In genomic region chr19:58183822-58184215, GRCh38 we compare ENCODE assay signal across 8 cellular contexts. TPM values are rescaled to one million over a fixed set of nuclear protein-coding genes. Genes with fewer than 3 reads are reported as not detected.
DNase-seq lines count a peak whose midpoint lies in the region; FAIRE-seq and TF ChIP-seq lines count a peak whose summit lies in the region.

No MANE protein-coding gene starts in this region.

- no peak for FAIRE-seq in frontal cortex (lab: Jason Lieb, UNC)

- CTCF ChIA-PET in HEK293T (lab: Yijun Ruan, JAX) = no interaction called here

- DNase-seq in NOMO-1 (lab: John Stamatoyannopoulos, UW; ENCODE audit: unreplicated experiment in 2 of 2) (peak; percentile 37 to 59), neuronal stem cell (ENCODE audit: low spot score) (no peak), AG08396 (ENCODE audit: low spot score) (no peak), HEK293T (ENCODE audit: extremely low spot score) (no peak), frontal cortex (ENCODE audit: low spot score in 2 of 2) (no peak)
- no peak for DNase-seq in effector memory CD4-positive, alpha-beta T cell
- DNase-seq in activated CD4-positive, CD25-positive, alpha-beta regulatory T cell treated with anti-CD3 and anti-CD28 coated beads, Interleukin-2, amount 50 U/mL, for 72 hours = no peak

- no CpG with 5 or more reads among the region's 13 CpGs for WGBS in neuronal stem cell (ENCODE audit: extremely low coverage in 2 of 2, insufficient read length in 2 of 2, insufficient replicate concordance in 1 of 2), 2 donors

- H3K27me3 ChIP-seq in DOHH2 (ENCODE audit: control insufficient read depth, low read length) = no peaks in the 10 kb centered on the region
- no peaks in the 10 kb centered on the region for H3K27me3 ChIP-seq in effector memory CD4-positive, alpha-beta T cell (replicated peaks; ENCODE audit: control insufficient read depth, insufficient read depth, low read length, poor library complexity, severe bottlenecking)
- no peaks in the 10 kb centered on the region for H3K27me3 ChIP-seq in neuronal stem cell (ENCODE audit: control insufficient read depth in 3 of 3, insufficient read depth in 3 of 3, low read depth in 1 of 3, low read length in 3 of 3)

- peak overlapping the region; percentile 88 for H3K4me3 ChIP-seq in DOHH2 (ENCODE audit: low read length)
- peak overlapping the region; percentile 88 for H3K4me3 ChIP-seq in effector memory CD4-positive, alpha-beta T cell (ENCODE audit: insufficient read depth, low read depth, low read length, poor library complexity, severe bottlenecking)
- H3K4me3 ChIP-seq in neuronal stem cell (ENCODE audit: low read length in 2 of 2) = peak overlapping the region; percentile 85 to 93

- H3K9me3 ChIP-seq in DOHH2 (ENCODE audit: control insufficient read depth, insufficient read depth, low read length) = peaks cover 62% of the 10 kb centered on the region
- H3K9me3 ChIP-seq in effector memory CD4-positive, alpha-beta T cell (ENCODE audit: control insufficient read depth, low read length) = peaks cover 40% of the 10 kb centered on the region
- peaks cover 44 to 80% of the 10 kb centered on the region in 2 donors for H3K9me3 ChIP-seq in neuronal stem cell (replicated peaks in 1 of 2; ENCODE audit: control insufficient read depth in 2 of 2, insufficient read depth in 1 of 2, low read depth in 1 of 2, low read length in 2 of 2)

- no peak overlapping the region for H4K91ac ChIP-seq in neuronal stem cell (ENCODE audit: low read depth, low read length, poor library complexity)

- no peak overlapping the region for H2BK15ac ChIP-seq in neuronal stem cell (ENCODE audit: low read length)

- POLR2A ChIA-PET in HEK293T (lab: Yijun Ruan, JAX) = interaction anchor here (0.9 to 1.8 kb wide), 8 partner anchors 9 to 360 kb away, joined by 3 to 10 read pairs (median 4); partner anchors contain the start of genes TRIM28, ZBTB45, ZNF544 and ZNF606

- H3K14ac ChIP-seq in neuronal stem cell (ENCODE audit: low read length) = peak overlapping the region; percentile 77

- H3K36me3 ChIP-seq in DOHH2 (ENCODE audit: control insufficient read depth, low read length) = peaks cover 41% of the 10 kb centered on the region
- H3K36me3 ChIP-seq in effector memory CD4-positive, alpha-beta T cell (ENCODE audit: control insufficient read depth, insufficient read depth, low read length) = peaks cover 30% of the 10 kb centered on the region
- H3K36me3 ChIP-seq in neuronal stem cell (replicated peaks in 1 of 2; ENCODE audit: control insufficient read depth in 2 of 2, insufficient read depth in 2 of 2, low read length in 2 of 2) = peaks cover 24 to 44% of the 10 kb centered on the region in 2 donors

- H2BK120ac ChIP-seq in neuronal stem cell (ENCODE audit: low read depth, low read length) = peak overlapping the region; percentile 88

- peak overlapping the region; percentile 97 for H3K23ac ChIP-seq in neuronal stem cell (ENCODE audit: low read depth, low read length, poor library complexity)

- peak overlapping the region; percentile 98 for H3K18ac ChIP-seq in neuronal stem cell (ENCODE audit: low read length)

- H3K4ac ChIP-seq in neuronal stem cell (ENCODE audit: low read length) = peak overlapping the region; percentile 78

- TF ChIP-seq CTCF in DOHH2 (IDR thresholded peaks at IDR 0.05; ENCODE audit: low read depth, low read length, poor library complexity, severe bottlenecking) = no peak

- H3F3A ChIP-seq in DOHH2 (ENCODE audit: control insufficient read depth, insufficient read depth) = no peaks in the 10 kb centered on the region

- peaks cover 14% of the 10 kb centered on the region for H3K4me1 ChIP-seq in DOHH2 (ENCODE audit: control insufficient read depth, low read length)
- no peaks in the 10 kb centered on the region for H3K4me1 ChIP-seq in effector memory CD4-positive, alpha-beta T cell (ENCODE audit: control insufficient read depth, insufficient read depth, low read length, poor library complexity, severe bottlenecking)
- H3K4me1 ChIP-seq in neuronal stem cell (ENCODE audit: control insufficient read depth in 2 of 2, insufficient read depth in 1 of 2, low read depth in 1 of 2, low read length in 2 of 2) = peaks cover 0 to 3% of the 10 kb centered on the region in 2 donors

- H2AFZ ChIP-seq in neuronal stem cell (ENCODE audit: low read length) = peak overlapping the region; percentile 95

- H4K8ac ChIP-seq in neuronal stem cell (ENCODE audit: low read depth, low read length) = no peak overlapping the region

- H3K9me2 ChIP-seq in DOHH2 (replicated peaks; ENCODE audit: control insufficient read depth, low read length) = no peaks in the 10 kb centered on the region

- peak overlapping the region; percentile 93 for H2AK5ac ChIP-seq in neuronal stem cell (ENCODE audit: low read depth, low read length)

- peak overlapping the region; percentile 91 for H2BK5ac ChIP-seq in neuronal stem cell (ENCODE audit: low read length)

- H2BK12ac ChIP-seq in neuronal stem cell (ENCODE audit: low read length) = no peak overlapping the region

- peaks cover 12% of the 10 kb centered on the region for H3K79me2 ChIP-seq in DOHH2 (ENCODE audit: control insufficient read depth, low read length)

- H4K20me1 ChIP-seq in DOHH2 (ENCODE audit: control insufficient read depth, insufficient read depth, low read depth, low read length) = no peaks in the 10 kb centered on the region

- H3K27ac ChIP-seq in DOHH2 (ENCODE audit: low read depth, low read length) (peak overlapping the region; percentile 81), neuronal stem cell (replicated peaks; ENCODE audit: low read length) (no peak overlapping the region)
- peak overlapping the region; percentile 95 for H3K27ac ChIP-seq in effector memory CD4-positive, alpha-beta T cell (ENCODE audit: insufficient read depth, low read length, poor library complexity, severe bottlenecking)

- H3K4me2 ChIP-seq in DOHH2 (ENCODE audit: low read length) (peak overlapping the region; percentile 95), neuronal stem cell (ENCODE audit: insufficient read depth, low read length, poor library complexity, severe bottlenecking) (peak overlapping the region; percentile 54)

- H3K79me1 ChIP-seq in neuronal stem cell (ENCODE audit: low read depth, low read length) = peaks cover 7% of the 10 kb centered on the region

- H3K9ac ChIP-seq in neuronal stem cell (ENCODE audit: low read depth, low read length, poor library complexity) = peak overlapping the region; percentile 91

TF ChIP-seq in HEK293T, 16 proteins besides CTCF, POLR2A, EP300 and RAD21:
- TF ChIP-seq FOXM1 (IDR thresholded peaks at IDR 0.05; ENCODE audit: borderline replicate concordance) (no peak), SUZ12 (IDR thresholded peaks at IDR 0.05) (no peak), ELF4 (IDR thresholded peaks at IDR 0.05) (no peak), L3MBTL2 (conservative IDR thresholded peaks at IDR 0.05) (no peak), HDGF (IDR thresholded peaks at IDR 0.05; ENCODE audit: borderline replicate concordance) (no peak), SP1 (IDR thresholded peaks at IDR 0.05) (no peak), ZNF384 (IDR thresholded peaks at IDR 0.05) (no peak), PKNOX1 (IDR thresholded peaks at IDR 0.05) (no peak), LEF1 (IDR thresholded peaks at IDR 0.05; ENCODE audit: borderline replicate concordance) (no peak), BHLHE40 (IDR thresholded peaks at IDR 0.05; ENCODE audit: borderline replicate concordance) (no peak), FOXA1 (IDR thresholded peaks at IDR 0.05) (no peak), FOXK2 (IDR thresholded peaks at IDR 0.05) (no peak), ARNT (IDR thresholded peaks at IDR 0.05) (no peak), NFRKB (IDR thresholded peaks at IDR 0.05) (no peak), CTBP1 (IDR thresholded peaks at IDR 0.05; ENCODE audit: borderline replicate concordance) (no peak), TARDBP (IDR thresholded peaks at IDR 0.05) (no peak)

RNA-seq across cellular contexts. Expression of gene ZNF274, which starts 1.0 kb away (rescaled TPM):
- 19.6 TPM for polyA plus RNA-seq in neuronal stem cell (2013, experiment 1 of 2)
- 19.3 TPM for polyA plus RNA-seq in neuronal stem cell (2013, experiment 2 of 2)
- 23.2 TPM for total RNA-seq in frontal cortex

RNA-seq across cellular contexts. Expression of gene ZNF329, which starts 33.2 kb away (rescaled TPM):
- 13.6 TPM for polyA plus RNA-seq in neuronal stem cell (2013, experiment 1 of 2)
- polyA plus RNA-seq in neuronal stem cell (2013, experiment 2 of 2) = 13.9 TPM
- 42.4 TPM for total RNA-seq in frontal cortex

RNA-seq across cellular contexts. Expression of gene ZNF544, which starts 44.9 kb away (rescaled TPM):
- polyA plus RNA-seq in neuronal stem cell (2013, experiment 1 of 2) = 47.7 TPM
- 47.3 TPM for polyA plus RNA-seq in neuronal stem cell (2013, experiment 2 of 2)
- total RNA-seq in frontal cortex = 72.2 TPM

Comparison
In these comparisons a context has a peak if more than half of its experiments do, and no peak if none do; other contexts are left out.
1. DNase-seq: peak in NOMO-1 (2 of 2); none in effector memory CD4-positive, alpha-beta T cell (0 of 3), neuronal stem cell (single experiment), AG08396 (single experiment), HEK293T (single experiment), frontal cortex (0 of 2) and activated CD4-positive, CD25-positive, alpha-beta regulatory T cell treated with anti-CD3 and anti-CD28 coated beads, Interleukin-2, amount 50 U/mL, for 72 hours (single experiment).
2. Peak in every context shown above with its lines, with median percentiles within 50 percentile points of each other: H3K4me3 ChIP-seq.